22 cellular contexts compared by ENCODE assay signal in genomic region chr19:19637186-19637522, GRCh38. TPM values are rescaled to one million over a fixed set of nuclear protein-coding genes. Genes with fewer than 3 reads are reported as not detected.
DNase-seq lines count a peak whose midpoint lies in the region; ATAC-seq, FAIRE-seq and TF ChIP-seq lines count a peak whose summit lies in the region.
"Had no signal": no experiment of that assay in that cellular context is flagged by ENCODE, and none has a peak within 500 bp of the region (broad histone marks: within the 10 kb centered on the region; RNA-seq: fewer than 3 reads in every experiment).

No MANE protein-coding gene starts in this region.

- no peak for TF ChIP-seq RAD21 in H1 (IDR thresholded peaks at IDR 0.05 in 1 of 2, conservative IDR thresholded peaks at IDR 0.05 in 1 of 2; ENCODE audit: low read depth in 2 of 2, low read length in 2 of 2)

- 0 out of 3 replicates have a peak overlapping the region, but pooled peaks have one; percentile 33 for H3K4me3 Mint-ChIP-seq in GM23338
- no peak overlapping the region for H3K4me3 Mint-ChIP-seq in T-helper 2 cell treated with Interferon-gamma antibody and Interleukin-4, amounts not matched to agents 5 μg/mL and 100 μg/mL, for 36 hours
- H3K4me3 Mint-ChIP-seq: CD4-positive, alpha-beta T cell; HFFc6; IgD-negative memory B cell had no signal

- H3K4me3 ChIP-seq in GM23338 (peak overlapping the region; percentile 59), H1 (ENCODE audit: extremely low read depth in 1 of 4, insufficient read depth in 2 of 4, low read depth in 3 of 4, low read length in 4 of 4) (peak overlapping the region in 1 of 4 experiments; percentile 45; a peak in 2 of 8 replicates), iPS-20b (ENCODE audit: low read length) (peak overlapping the region; percentile 21; the same call in 1 of the 2 replicates), spleen (no peak overlapping the region), breast epithelium (no peak overlapping the region)
- H3K4me3 ChIP-seq: A549 had no signal

- H2BK5ac ChIP-seq in H1 (ENCODE audit: low read depth, low read length), result no peak overlapping the region

- H2AK5ac ChIP-seq in H1 (ENCODE audit: low read depth, low read length), result no peak overlapping the region

- no peak overlapping the region for H2BK20ac ChIP-seq in H1 (ENCODE audit: low read length)

- no peak overlapping the region for H3K18ac ChIP-seq in H1 (ENCODE audit: extremely low read depth, low read length)

- H3K9me3 Mint-ChIP-seq in GM23338, result no peaks in the 10 kb centered on the region; the same call in 2 of the 3 replicates
- H3K9me3 Mint-ChIP-seq in T-helper 2 cell treated with Interferon-gamma antibody and Interleukin-4, amounts not matched to agents 5 μg/mL and 100 μg/mL, for 36 hours, result no peaks in the 10 kb centered on the region
- H3K9me3 Mint-ChIP-seq: CD4-positive, alpha-beta T cell; HFFc6; IgD-negative memory B cell had no signal

- H3K9ac ChIP-seq in H1 (replicated peaks in 1 of 4; ENCODE audit: extremely low read depth in 1 of 4, low read depth in 3 of 4, low read length in 3 of 4) (no peak overlapping the region), iPS-20b (ENCODE audit: low read depth, low read length) (no peak overlapping the region; the same call in 1 of the 2 replicates)

- no peaks in the 10 kb centered on the region for H3K9me2 ChIP-seq in GM23338 (ENCODE audit: insufficient read depth)

- peaks cover 6% of the 10 kb centered on the region; the same call in 2 of the 3 replicates for H3K4me1 Mint-ChIP-seq in GM23338
- peaks cover 4% of the 10 kb centered on the region for H3K4me1 Mint-ChIP-seq in T-helper 2 cell treated with Interferon-gamma antibody and Interleukin-4, amounts not matched to agents 5 μg/mL and 100 μg/mL, for 36 hours (ENCODE audit: low read depth)

- no peaks in the 10 kb centered on the region for H3K79me1 ChIP-seq in H1 (ENCODE audit: low read depth, low read length)

- POLR2A ChIA-PET in H1 (lab: Charles Lee; ENCODE audit: partially characterized antibody), result interaction anchor here (0.9 to 2.8 kb wide), 5 partner anchors 8 to 104 kb away, joined by 3 to 11 read pairs (median 3); partner anchors contain the start of gene LPAR2

- 58% methylated on average over 13 of the region's 27 CpGs; no CpG with 5 or more reads in 1 of the 2 experiments for WGBS in H1 (ENCODE audit: extremely low coverage in 1 of 2, insufficient coverage in 1 of 2, insufficient read length in 1 of 2, insufficient replicate concordance in 2 of 2, low coverage in 1 of 2, low lambda C conversion rate in 2 of 2, missing lambda C conversion rate in 1 of 2), 2 experiments
- 85 to 91% (median 90%) methylated on average over 24 to 27 of the region's 27 CpGs for WGBS in spleen, 5 donors

- no peak overlapping the region for H2BK120ac ChIP-seq in H1 (replicated peaks; ENCODE audit: low read depth, low read length)

- H3K23ac ChIP-seq in H1 (ENCODE audit: insufficient read length), result no peak overlapping the region

- ATAC-seq in GM23338, result no peak
- ATAC-seq in HG03565 (IDR thresholded peaks at IDR 0.05; ENCODE audit: unreplicated experiment), result no peak
- ATAC-seq: A549, HepG2 had no signal

- H2AFZ ChIP-seq in GM23338, result no peak overlapping the region
- no peak overlapping the region for H2AFZ ChIP-seq in H1 (ENCODE audit: low read length)

- H3K79me2 ChIP-seq in GM23338 (replicated peaks; ENCODE audit: insufficient read depth) (no peaks in the 10 kb centered on the region), H1 (ENCODE audit: control insufficient read depth in 1 of 2, insufficient read depth in 2 of 2, low read length in 2 of 2) (no peaks in the 10 kb centered on the region)

- no peaks in the 10 kb centered on the region for H3K9me3 ChIP-seq in H1 (ENCODE audit: insufficient read depth in 2 of 2, low read depth in 1 of 2, low read length in 1 of 2)
- H3K9me3 ChIP-seq in iPS-20b (ENCODE audit: insufficient read depth, low read depth, low read length), result no peaks in the 10 kb centered on the region
- no peaks in the 10 kb centered on the region for H3K9me3 ChIP-seq in spleen
- no peaks in the 10 kb centered on the region for H3K9me3 ChIP-seq in breast epithelium
- H3K9me3 ChIP-seq: A549, Caco-2 had no signal

- peaks cover 21% of the 10 kb centered on the region for H3K36me3 Mint-ChIP-seq in GM23338 (ENCODE audit: low read depth)
- H3K36me3 Mint-ChIP-seq in T-helper 2 cell treated with Interferon-gamma antibody and Interleukin-4, amounts not matched to agents 5 μg/mL and 100 μg/mL, for 36 hours (ENCODE audit: low read depth), result peaks cover 63% of the 10 kb centered on the region

- H4K91ac ChIP-seq in H1 (replicated peaks; ENCODE audit: insufficient read length, low read length), result no peak overlapping the region

- H3K4ac ChIP-seq in H1 (replicated peaks; ENCODE audit: insufficient read length, low read depth, low read length), result no peak overlapping the region

- no peak overlapping the region for H3K27ac Mint-ChIP-seq in GM23338
- H3K27ac Mint-ChIP-seq in T-helper 2 cell treated with Interferon-gamma antibody and Interleukin-4, amounts not matched to agents 5 μg/mL and 100 μg/mL, for 36 hours, result no peak overlapping the region
- H3K27ac Mint-ChIP-seq: CD4-positive, alpha-beta T cell; HFFc6 had no signal

- H2BK15ac ChIP-seq in H1 (ENCODE audit: low read length), result no peak overlapping the region

- no peaks in the 10 kb centered on the region for H3F3A ChIP-seq in GM23338 (replicated peaks; ENCODE audit: low read depth)

- H3K27ac ChIP-seq in GM23338 (ENCODE audit: low read depth) (no peak overlapping the region), H1 (ENCODE audit: low read depth, low read length) (no peak overlapping the region), iPS-20b (ENCODE audit: low read length) (no peak overlapping the region), spleen (no peak overlapping the region), breast epithelium (no peak overlapping the region)
- H3K27ac ChIP-seq: 22Rv1, A549, C4-2B had no signal

- H3K27me3 Mint-ChIP-seq in GM23338 (ENCODE audit: insufficient read depth, low read depth, poor library complexity), result peaks cover 9% of the 10 kb centered on the region
- H3K27me3 Mint-ChIP-seq in T-helper 2 cell treated with Interferon-gamma antibody and Interleukin-4, amounts not matched to agents 5 μg/mL and 100 μg/mL, for 36 hours (ENCODE audit: low read depth), result no peaks in the 10 kb centered on the region
- H3K27me3 Mint-ChIP-seq: CD4-positive, alpha-beta T cell; IgD-negative memory B cell had no signal

- H3K36me3 ChIP-seq in GM23338 (ENCODE audit: insufficient read depth), result no peaks in the 10 kb centered on the region; the same call in 1 of the 2 replicates
- peaks cover 4 to 12% (median 11%) of the 10 kb centered on the region in 4 experiments; a peak in 7 of 8 replicates for H3K36me3 ChIP-seq in H1 (ENCODE audit: control insufficient read depth in 2 of 4, insufficient read depth in 4 of 4, low read length in 3 of 4)
- H3K36me3 ChIP-seq in iPS-20b (ENCODE audit: insufficient read depth, low read depth, low read length), result peaks cover 14% of the 10 kb centered on the region
- peaks cover 0 to 100% (median 91%) of the 10 kb centered on the region in 6 donors for H3K36me3 ChIP-seq in spleen
- no peaks in the 10 kb centered on the region for H3K36me3 ChIP-seq in breast epithelium

- H4K20me1 ChIP-seq in GM23338 (replicated peaks; ENCODE audit: insufficient read depth) (no peaks in the 10 kb centered on the region), H1 (replicated peaks in 1 of 2; ENCODE audit: control insufficient read depth in 1 of 2, insufficient read depth in 2 of 2, low read length in 2 of 2) (peaks cover 0 to 9% of the 10 kb centered on the region in 2 experiments)

- H3K4me1 ChIP-seq in GM23338 (ENCODE audit: insufficient read depth) (no peaks in the 10 kb centered on the region; the same call in 1 of the 2 replicates), H1 (replicated peaks in 1 of 4; ENCODE audit: control insufficient read depth in 3 of 4, insufficient read depth in 4 of 4, low read length in 3 of 4) (peaks cover 0 to 8% (median 6%) of the 10 kb centered on the region in 4 experiments; a peak in 5 of 7 replicates), iPS-20b (ENCODE audit: insufficient read depth, low read length) (no peaks in the 10 kb centered on the region), spleen (peaks cover 2 to 61% (median 19%) of the 10 kb centered on the region in 6 donors), breast epithelium (no peaks in the 10 kb centered on the region)
- H3K4me1 ChIP-seq: A549, Caco-2 had no signal

- H3K27me3 ChIP-seq in GM23338 (ENCODE audit: insufficient read depth), result no peaks in the 10 kb centered on the region
- no peaks in the 10 kb centered on the region for H3K27me3 ChIP-seq in H1 (replicated peaks in 1 of 4; ENCODE audit: control insufficient read depth in 3 of 4, extremely low read depth in 1 of 4, insufficient read depth in 3 of 4, low read length in 3 of 4)
- no peaks in the 10 kb centered on the region; the same call in 1 of the 2 replicates for H3K27me3 ChIP-seq in iPS-20b (ENCODE audit: insufficient read depth, low read length)
- H3K27me3 ChIP-seq in spleen (replicated peaks in 1 of 7), result no peaks in the 10 kb centered on the region
- H3K27me3 ChIP-seq in breast epithelium, result no peaks in the 10 kb centered on the region

- FAIRE-seq in H1 (lab: Jason Lieb, UNC), result no peak
- FAIRE-seq: A549, H54, HepG2, HTR-8/SVneo had no signal

- no peak for TF ChIP-seq EP300 in H1 (IDR thresholded peaks at IDR 0.05; ENCODE audit: borderline replicate concordance in 1 of 2, low read depth in 2 of 2, low read length in 2 of 2)

- TF ChIP-seq POLR2A in H1 (IDR thresholded peaks at IDR 0.05; ENCODE audit: control extremely low read depth in 1 of 2, low read depth in 2 of 2, low read length in 2 of 2), result no peak
- no peak for TF ChIP-seq POLR2A in spleen (IDR thresholded peaks at IDR 0.05)
- TF ChIP-seq POLR2A in breast epithelium (IDR thresholded peaks at IDR 0.05), result no peak

- H4K5ac ChIP-seq in H1 (ENCODE audit: insufficient read length, low read depth, low read length), result no peak overlapping the region

- intact Hi-C loops in spleen (cut with DNase I; ENCODE audit: low total_unique reads), result no loop called here
- intact Hi-C loops in breast epithelium (cut with DNase I; ENCODE audit: low total_unique reads), result no loop called here

- H2BK12ac ChIP-seq in H1 (ENCODE audit: low read depth, low read length), result no peak overlapping the region

- H3K14ac ChIP-seq in H1 (ENCODE audit: insufficient read length), result no peak overlapping the region

- CTCF ChIA-PET in H1 (lab: Charles Lee; ENCODE audit: partially characterized antibody), result interaction anchor here (0.7 to 2.1 kb wide), 5 partner anchors 17 to 105 kb away, joined by 3 to 7 read pairs (median 3); no protein-coding TSS in a partner anchor

- H3K4me2 ChIP-seq in GM23338 (peak overlapping the region; percentile 80), H1 (ENCODE audit: insufficient read depth in 1 of 2, low read depth in 2 of 2, low read length in 2 of 2) (peak overlapping the region; percentile 50 to 54; a peak in 2 of 4 replicates)
- H3K4me2 ChIP-seq: A549 had no signal

- H3K23me2 ChIP-seq in H1 (ENCODE audit: low read depth, low read length), result no peaks in the 10 kb centered on the region; the same call in 1 of the 2 replicates

- H3K56ac ChIP-seq in H1 (replicated peaks; ENCODE audit: insufficient read length, low read depth, low read length), result no peak overlapping the region

- TF ChIP-seq CTCF in GM23338 (conservative IDR thresholded peaks at IDR 0.05; ENCODE audit: low read depth in 2 of 2) (no peak), H1 (IDR thresholded peaks at IDR 0.05; ENCODE audit: control extremely low read depth in 1 of 3, insufficient read depth in 1 of 3, low read depth in 1 of 3, low read length in 3 of 3) (no peak), spleen (IDR thresholded peaks at IDR 0.05 in 8 of 11, conservative IDR thresholded peaks at IDR 0.05 in 3 of 11) (no peak), breast epithelium (IDR thresholded peaks at IDR 0.05) (no peak)

- DNase-seq in GM23338 (ENCODE audit: low spot score) (no peak), H1 (ENCODE audit: low read depth in 1 of 2, low spot score in 2 of 2) (no peak), spleen (peak; percentile 75), DMS79 treated with DMSO at 0.1 percent for 48 hours (lab: John Stamatoyannopoulos, UW) (no peak), breast epithelium (ENCODE audit: low spot score in 2 of 2) (no peak)
- DNase-seq in T-helper 2 cell treated with Interferon-gamma antibody and Interleukin-4, amounts not matched to agents 5 μg/mL and 100 μg/mL, for 36 hours (ENCODE audit: low spot score), result no peak
- DNase-seq: AML-193; Caco-2; CD4-positive, alpha-beta T cell; DMS153; DMS79; GF-D8; HFFc6 had no signal

- no peak overlapping the region for H4K8ac ChIP-seq in H1 (ENCODE audit: extremely low read depth, insufficient read depth, low read length)

RNA-seq across cellular contexts. Expression of gene GMIP, which starts 6.3 kb away (rescaled TPM):
- total RNA-seq in GM23338 (2014; rRNA removed; shearing (Covaris generic)), result 19.8 and 22.1 TPM in 2 replicates
- polyA plus RNA-seq in GM23338 (2016; fragmentation: Nextera tagmentation; extraction: Ambion mirVana), result 5.1 and 6.2 TPM in 2 replicates
- 18.1 and 20.2 TPM in 2 replicates for total RNA-seq in H1 (2021; fragmentation: NEBNext Ultra II Directional; extraction: Animal tissue kit (Norgen Biotek cat#: 25700))
- 5.7 and 8.9 TPM in 2 replicates for polyA plus RNA-seq in H1 (2011; rRNA removed)
- polyA plus RNA-seq in H1 (2011; cell fraction: cytosol; rRNA removed), result 6.2 TPM
- polyA plus RNA-seq in H1 (2011; cell fraction: nucleus; rRNA removed), result 28.2 TPM
- 9.9 to 15.8 TPM (median 14.2 TPM) in 4 replicates for polyA plus RNA-seq in H1 (2012, experiment 1 of 2)
- polyA plus RNA-seq in H1 (2012, experiment 2 of 2), result 16.1 TPM
- 10.4 TPM for polyA plus RNA-seq in H1 (2013, experiment 1 of 2)
- 10.5 TPM for polyA plus RNA-seq in H1 (2013, experiment 2 of 2)
- polyA minus RNA-seq in H1 (2011; rRNA and poly(A)+ RNA removed), result 5.8 and 7.1 TPM in 2 replicates
- polyA minus RNA-seq in H1 (2011; cell fraction: cytosol; rRNA and poly(A)+ RNA removed), result 7.9 TPM
- 8.6 TPM for polyA minus RNA-seq in H1 (2011; cell fraction: nucleus; rRNA and poly(A)+ RNA removed)
- 100 to 1,000 TPM in 2 of 7 donors, 10 to 100 TPM in 5; 59.9 to 141 (median 96.9) TPM for total RNA-seq in spleen
- polyA plus RNA-seq in spleen, result 10 to 100 TPM; 26.7 to 60.5 (median 31.9) TPM
- total RNA-seq in breast epithelium, result 10 to 100 TPM in 1 of 3 donors, 1 to 10 TPM in 2; 7.9 to 10.4 (median 8.5) TPM

RNA-seq across cellular contexts. Expression of gene LPAR2, which starts 9.1 kb away (rescaled TPM):
- 49.5 and 63.1 TPM in 2 replicates for total RNA-seq in GM23338 (2014; rRNA removed; shearing (Covaris generic))
- polyA plus RNA-seq in GM23338 (2016; fragmentation: Nextera tagmentation; extraction: Ambion mirVana), result 35.8 and 39.4 TPM in 2 replicates
- total RNA-seq in H1 (2021; fragmentation: NEBNext Ultra II Directional; extraction: Animal tissue kit (Norgen Biotek cat#: 25700)), result 47.1 and 47.6 TPM in 2 replicates
- polyA plus RNA-seq in H1 (2011; rRNA removed), result 70.2 and 121 TPM in 2 replicates
- polyA plus RNA-seq in H1 (2011; cell fraction: cytosol; rRNA removed), result 54.8 TPM
- polyA plus RNA-seq in H1 (2011; cell fraction: nucleus; rRNA removed), result 298 TPM
- 43.0 to 66.6 TPM (median 64.7 TPM) in 4 replicates for polyA plus RNA-seq in H1 (2012, experiment 1 of 2)
- 51.1 TPM for polyA plus RNA-seq in H1 (2012, experiment 2 of 2)
- polyA plus RNA-seq in H1 (2013, experiment 1 of 2), result 89.2 TPM
- polyA plus RNA-seq in H1 (2013, experiment 2 of 2), result 78.1 TPM
- 14.0 and 21.6 TPM in 2 replicates for polyA minus RNA-seq in H1 (2011; rRNA and poly(A)+ RNA removed)
- 21.4 TPM for polyA minus RNA-seq in H1 (2011; cell fraction: cytosol; rRNA and poly(A)+ RNA removed)
- polyA minus RNA-seq in H1 (2011; cell fraction: nucleus; rRNA and poly(A)+ RNA removed), result 38.2 TPM
- 10 to 100 TPM; 23.7 to 62.8 (median 41.1) TPM for total RNA-seq in spleen
- polyA plus RNA-seq in spleen, result 10 to 100 TPM; 12.4 to 44.1 (median 41.9) TPM
- total RNA-seq in breast epithelium, result 10 to 100 TPM in 2 of 3 donors, 1 to 10 TPM in 1; 3.2 to 17.1 (median 16.4) TPM

RNA-seq across cellular contexts. Expression of gene PBX4, which starts 18.7 kb away (rescaled TPM):
- 1.5 and 2.6 TPM in 2 replicates for total RNA-seq in GM23338 (2014; rRNA removed; shearing (Covaris generic))
- polyA plus RNA-seq in GM23338 (2016; fragmentation: Nextera tagmentation; extraction: Ambion mirVana), result 4.1 and 5.3 TPM in 2 replicates
- total RNA-seq in H1 (2021; fragmentation: NEBNext Ultra II Directional; extraction: Animal tissue kit (Norgen Biotek cat#: 25700)), result 3.3 and 3.4 TPM in 2 replicates
- 3.8 and 8.3 TPM in 2 replicates for polyA plus RNA-seq in H1 (2011; rRNA removed)
- polyA plus RNA-seq in H1 (2011; cell fraction: cytosol; rRNA removed), result 6.5 TPM
- polyA plus RNA-seq in H1 (2011; cell fraction: nucleus; rRNA removed), result 12.1 TPM
- 3.9 to 6.8 TPM (median 4.8 TPM) in 4 replicates for polyA plus RNA-seq in H1 (2012, experiment 1 of 2)
- 2.2 TPM for polyA plus RNA-seq in H1 (2012, experiment 2 of 2)
- 3.7 TPM for polyA plus RNA-seq in H1 (2013, experiment 1 of 2)
- polyA plus RNA-seq in H1 (2013, experiment 2 of 2), result 4.1 TPM
- polyA minus RNA-seq in H1 (2011; rRNA and poly(A)+ RNA removed), result 1.7 and 1.8 TPM in 2 replicates
- polyA minus RNA-seq in H1 (2011; cell fraction: cytosol; rRNA and poly(A)+ RNA removed), result 2.9 TPM
- polyA minus RNA-seq in H1 (2011; cell fraction: nucleus; rRNA and poly(A)+ RNA removed), result 2.6 TPM
- 10 to 100 TPM in 2 of 7 donors, 1 to 10 TPM in 5; 5.3 to 12.5 (median 9.3) TPM for total RNA-seq in spleen
- polyA plus RNA-seq in spleen, result 10 to 100 TPM in 2 of 3 donors, 1 to 10 TPM in 1; 4.4 to 17.8 (median 15.0) TPM
- 1 to 10 TPM; 3.4 to 5.9 (median 5.6) TPM for total RNA-seq in breast epithelium
- total RNA-seq: HepG2 had no signal
- polyA plus RNA-seq: HepG2 had no signal

RNA-seq across cellular contexts. Expression of gene ATP13A1, which starts 26.3 kb away (rescaled TPM):
- 109 and 307 TPM in 2 replicates for total RNA-seq in GM23338 (2014; rRNA removed; shearing (Covaris generic))
- polyA plus RNA-seq in GM23338 (2016; fragmentation: Nextera tagmentation; extraction: Ambion mirVana), result 38.1 and 41.5 TPM in 2 replicates
- 64.2 and 75.7 TPM in 2 replicates for total RNA-seq in H1 (2021; fragmentation: NEBNext Ultra II Directional; extraction: Animal tissue kit (Norgen Biotek cat#: 25700))
- polyA plus RNA-seq in H1 (2011; rRNA removed), result 33.0 and 70.7 TPM in 2 replicates
- 36.9 TPM for polyA plus RNA-seq in H1 (2011; cell fraction: cytosol; rRNA removed)
- 284 TPM for polyA plus RNA-seq in H1 (2011; cell fraction: nucleus; rRNA removed)
- 47.8 to 73.6 TPM (median 62.5 TPM) in 4 replicates for polyA plus RNA-seq in H1 (2012, experiment 1 of 2)
- 64.3 TPM for polyA plus RNA-seq in H1 (2012, experiment 2 of 2)
- 75.7 TPM for polyA plus RNA-seq in H1 (2013, experiment 1 of 2)
- 65.6 TPM for polyA plus RNA-seq in H1 (2013, experiment 2 of 2)
- polyA minus RNA-seq in H1 (2011; rRNA and poly(A)+ RNA removed), result 68.4 and 83.9 TPM in 2 replicates
- polyA minus RNA-seq in H1 (2011; cell fraction: cytosol; rRNA and poly(A)+ RNA removed), result 49.1 TPM
- 93.9 TPM for polyA minus RNA-seq in H1 (2011; cell fraction: nucleus; rRNA and poly(A)+ RNA removed)
- 100 to 1,000 TPM in 5 of 7 donors, 10 to 100 TPM in 2; 88.4 to 301 (median 113) TPM for total RNA-seq in spleen
- 10 to 100 TPM; 39.7 to 95.3 (median 91.6) TPM for polyA plus RNA-seq in spleen
- total RNA-seq in breast epithelium, result 100 to 1,000 TPM; 155 to 222 (median 189) TPM

RNA-seq across cellular contexts. Expression of gene ZNF101, which starts 31.5 kb away (rescaled TPM):
- 46.4 and 51.0 TPM in 2 replicates for total RNA-seq in GM23338 (2014; rRNA removed; shearing (Covaris generic))
- polyA plus RNA-seq in GM23338 (2016; fragmentation: Nextera tagmentation; extraction: Ambion mirVana) (47.9 and 52.9 TPM in 2 replicates), H1 (2011; rRNA removed) (11.0 and 13.0 TPM in 2 replicates), spleen (10 to 100 TPM; 29.8 to 51.9 (median 46.3) TPM)
- total RNA-seq in H1 (2021; fragmentation: NEBNext Ultra II Directional; extraction: Animal tissue kit (Norgen Biotek cat#: 25700)), result 46.2 and 50.9 TPM in 2 replicates
- polyA plus RNA-seq in H1 (2011; cell fraction: cytosol; rRNA removed), result 17.1 TPM
- 12.2 TPM for polyA plus RNA-seq in H1 (2011; cell fraction: nucleus; rRNA removed)
- 14.2 to 31.6 TPM (median 16.6 TPM) in 4 replicates for polyA plus RNA-seq in H1 (2012, experiment 1 of 2)
- polyA plus RNA-seq in H1 (2012, experiment 2 of 2), result 10.5 TPM
- polyA plus RNA-seq in H1 (2013, experiment 1 of 2), result 44.3 TPM
- 38.9 TPM for polyA plus RNA-seq in H1 (2013, experiment 2 of 2)
- polyA minus RNA-seq in H1 (2011; rRNA and poly(A)+ RNA removed), result 28.9 and 34.1 TPM in 2 replicates
- 14.8 TPM for polyA minus RNA-seq in H1 (2011; cell fraction: cytosol; rRNA and poly(A)+ RNA removed)
- 28.8 TPM for polyA minus RNA-seq in H1 (2011; cell fraction: nucleus; rRNA and poly(A)+ RNA removed)
- total RNA-seq in spleen (10 to 100 TPM; 29.6 to 58.3 (median 41.1) TPM), breast epithelium (10 to 100 TPM in 2 of 3 donors, 1 to 10 TPM in 1; 4.8 to 32.8 (median 16.7) TPM)

Comparison
In these comparisons a context has a peak if more than half of its experiments do, and no peak if none do; other contexts are left out.
1. H3K4me3 ChIP-seq: peak in GM23338 (single experiment) and iPS-20b (single experiment); none in spleen (0 of 8) and breast epithelium (0 of 3).